12 cellular contexts compared by ENCODE assay signal in the genomic region with DNA sequence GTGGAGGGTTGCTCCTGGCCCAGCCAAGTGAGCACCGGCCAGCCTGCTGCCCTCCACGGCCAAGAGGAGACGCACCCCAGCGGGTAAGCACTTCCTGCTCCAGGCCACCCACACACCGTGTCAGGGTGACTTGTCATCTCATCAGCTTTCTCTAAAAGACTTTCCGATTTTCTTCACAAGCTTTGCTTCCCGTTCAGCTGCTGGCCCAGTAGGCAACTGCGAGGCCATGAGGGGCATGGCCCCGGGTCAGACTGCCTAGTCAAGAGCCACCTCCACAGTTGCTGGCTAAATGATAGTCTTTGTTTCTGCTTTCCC. TPM values are rescaled to one million over a fixed set of nuclear protein-coding genes. Genes with fewer than 3 reads are reported as not detected.
A peak's percentile ranks its signal among the peaks of the same experiment; 100 is the strongest.
DNase-seq lines count a peak whose midpoint lies in the region; ATAC-seq and TF ChIP-seq lines count a peak whose summit lies in the region.
"Had no signal": no experiment of that assay in that cellular context is flagged by ENCODE, and none has a peak within 500 bp of the region (broad histone marks: within the 10 kb centered on the region; RNA-seq: fewer than 3 reads in every experiment).

No MANE protein-coding gene starts in this region.

- H3K36me3 ChIP-seq in A673 (ENCODE audit: insufficient read depth, low read length, poor library complexity, severe bottlenecking) = no peaks in the 10 kb centered on the region

- intact Hi-C loops in A673 (cut with micrococcal nuclease; ENCODE audit: unreplicated experiment) = no loop called here

- no peak overlapping the region for H3K27ac ChIP-seq in A673 (ENCODE audit: low read depth, low read length, poor library complexity, severe bottlenecking)
- H3K27ac ChIP-seq: tibial artery had no signal

- peaks cover 12% of the 10 kb centered on the region for H3K4me1 ChIP-seq in A673 (ENCODE audit: insufficient read depth, low read length, poor library complexity, severe bottlenecking)

- POLR2A ChIA-PET in A673 (lab: Charles Lee; ENCODE audit: low non-redundant PET) = no interaction called here

- CTCF ChIA-PET in A673 (lab: Charles Lee) = no interaction called here

- no peaks in the 10 kb centered on the region for H3K9me3 ChIP-seq in A673 (ENCODE audit: low read depth, low read length, poor library complexity, severe bottlenecking)
- H3K9me3 ChIP-seq: tibial artery had no signal

- DNase-seq in GM12865 (ENCODE audit: low read depth) (peak; percentile 57), DMS79 treated with DMSO at 0.1 percent for 48 hours (lab: John Stamatoyannopoulos, UW) (no peak), occipital lobe (lab: John Stamatoyannopoulos, UW) (no peak), NCI-H1694 (lab: John Stamatoyannopoulos, UW) (no peak), A673 (ENCODE audit: low spot score) (no peak)
- DNase-seq in activated effector memory CD4-positive, alpha-beta T cell treated with anti-CD3 and anti-CD28 coated beads, Interleukin-2, amount 50 U/mL, for 16 hours = peak; percentile 81
- peak; percentile 37 to 61 for DNase-seq in stimulated activated CD4-positive, alpha-beta T cell treated with anti-CD3 and anti-CD28 coated beads, Interleukin-15, amount 100 ng/mL, for 48 hours (ENCODE audit: low read depth in 2 of 2)
- DNase-seq: DMS 273 treated with DMSO at 0.1 percent for 48 hours, NCI-H1105 treated with DMSO at 0.1 percent for 48 hours, tibial artery had no signal

- no peak overlapping the region for H3K4me3 ChIP-seq in GM12865 (ENCODE audit: low read depth, low read length)
- no peak overlapping the region for H3K4me3 ChIP-seq in A673 (ENCODE audit: low read depth, low read length, poor library complexity, severe bottlenecking)
- H3K4me3 ChIP-seq: smooth muscle cell, tibial artery had no signal

- TF ChIP-seq CTCF in GM12865 (IDR thresholded peaks at IDR 0.05; ENCODE audit: insufficient read depth, low read depth, low read length, missing control alignments) (no peak), A673 (conservative IDR thresholded peaks at IDR 0.05; ENCODE audit: low read depth, low read length) (no peak)

- no peaks in the 10 kb centered on the region for H3K27me3 ChIP-seq in A673 (replicated peaks; ENCODE audit: insufficient read depth, low read depth, low read length, poor library complexity)
- H3K27me3 ChIP-seq: tibial artery had no signal

- ATAC-seq in HG03066 (IDR thresholded peaks at IDR 0.05; ENCODE audit: low read depth, unreplicated experiment) = peak; percentile 44

- no TSS peak for BruUV-seq in A673 (replicated peaks; lab: Mats Ljungman, UMichigan)

RNA-seq across cellular contexts. Expression of gene CNNM3, which starts 13.8 kb away (rescaled TPM):
- total RNA-seq in occipital lobe (8.3 TPM), A673 (2021) (20.3 and 20.9 TPM in 2 replicates)

RNA-seq across cellular contexts. Expression of gene CNNM4, which starts 41.5 kb away (rescaled TPM):
- 8.1 TPM for total RNA-seq in occipital lobe
- 15.0 and 16.3 TPM in 2 replicates for total RNA-seq in A673 (2021)

RNA-seq across cellular contexts. Expression of gene ANKRD23, which starts 41.6 kb away (rescaled TPM):
- total RNA-seq in occipital lobe = 5.9 TPM
- total RNA-seq in A673 (2021) = 6.2 and 8.6 TPM in 2 replicates

RNA-seq across cellular contexts. Expression of gene ANKRD39, which starts 55.6 kb away (rescaled TPM):
- total RNA-seq in occipital lobe = 8.0 TPM
- total RNA-seq in A673 (2021) = 21.0 and 25.3 TPM in 2 replicates

Comparison
In these comparisons a context has a peak if more than half of its experiments do, and no peak if none do; other contexts are left out.
1. DNase-seq: peak in GM12865 (single experiment), activated effector memory CD4-positive, alpha-beta T cell treated with anti-CD3 and anti-CD28 coated beads, Interleukin-2, amount 50 U/mL, for 16 hours (single experiment) and stimulated activated CD4-positive, alpha-beta T cell treated with anti-CD3 and anti-CD28 coated beads, Interleukin-15, amount 100 ng/mL, for 48 hours (2 of 2); none in DMS79 treated with DMSO at 0.1 percent for 48 hours (single experiment), occipital lobe (single experiment), NCI-H1694 (single experiment) and A673 (single experiment).